Comparison of ENCODE assay signal across 8 cellular contexts in genomic region chr12:100827901-100828520, GRCh38. TPM values are rescaled to one million over a fixed set of nuclear protein-coding genes. Genes with fewer than 3 reads are reported as not detected.
A peak's percentile ranks its signal among the peaks of the same experiment; 100 is the strongest.
DNase-seq lines count a peak whose midpoint lies in the region; ATAC-seq and TF ChIP-seq lines count a peak whose summit lies in the region.

No MANE protein-coding gene starts in this region.

- H3K9ac ChIP-seq in SK-N-SH, result no peak overlapping the region

- 54% methylated on average over 4 of the region's 4 CpGs for WGBS in right cardiac atrium
- 32% methylated on average over 4 of the region's 4 CpGs for WGBS in SK-N-SH (ENCODE audit: low lambda C conversion rate)

- H3K27ac ChIP-seq in cardiac muscle cell (no peak overlapping the region), right cardiac atrium (ENCODE audit: low read length) (no peak overlapping the region), SK-N-SH (ENCODE audit: low read depth in 2 of 2, low read length in 1 of 2) (no peak overlapping the region)

- H3K27me3 Mint-ChIP-seq in activated naive CD4-positive, alpha-beta T cell treated with anti-CD3 and anti-CD28 coated beads, Interleukin-2, amount 10 ng/mL, durations not matched to agents 7 days and 5 days, result no peaks in the 10 kb centered on the region
- H3K27me3 Mint-ChIP-seq in natural killer cell (ENCODE audit: low read depth in 2 of 2), result no peaks in the 10 kb centered on the region

- H3K4me3 ChIP-seq in cardiac muscle cell (no peak overlapping the region), right cardiac atrium (ENCODE audit: low read length) (no peak overlapping the region), LNCaP clone FGC (ENCODE audit: low read depth, low read length) (no peak overlapping the region), SK-N-SH (ENCODE audit: low read depth in 2 of 2, low read length in 1 of 2) (no peak overlapping the region; a peak in 1 of 4 replicates)

- H3K9me3 Mint-ChIP-seq in activated naive CD4-positive, alpha-beta T cell treated with anti-CD3 and anti-CD28 coated beads, Interleukin-2, amount 10 ng/mL, durations not matched to agents 7 days and 5 days, result no peaks in the 10 kb centered on the region
- H3K9me3 Mint-ChIP-seq in natural killer cell, result peaks cover 5 to 6% of the 10 kb centered on the region in 2 donors

- TF ChIP-seq EP300 in SK-N-SH (IDR thresholded peaks at IDR 0.05; ENCODE audit: borderline replicate concordance in 1 of 2, low read depth in 1 of 2, low read length in 1 of 2), result no peak

- intact Hi-C loops in right cardiac atrium (cut with DNase I) (no loop called here), natural killer cell (cut with micrococcal nuclease) (no loop called here)

- ATAC-seq in right cardiac atrium (no peak), natural killer cell (no peak)

- H3K27ac Mint-ChIP-seq in activated naive CD4-positive, alpha-beta T cell treated with anti-CD3 and anti-CD28 coated beads, Interleukin-2, amount 10 ng/mL, durations not matched to agents 7 days and 5 days, result no peak overlapping the region
- no peak overlapping the region for H3K27ac Mint-ChIP-seq in natural killer cell

- H3K4me1 ChIP-seq in cardiac muscle cell (ENCODE audit: low read depth), result no peaks in the 10 kb centered on the region
- H3K4me1 ChIP-seq in right cardiac atrium (ENCODE audit: control insufficient read depth, insufficient read depth, low read length), result no peaks in the 10 kb centered on the region
- no peaks in the 10 kb centered on the region; a peak in 1 of 4 replicates for H3K4me1 ChIP-seq in SK-N-SH (ENCODE audit: control insufficient read depth in 1 of 2, insufficient read depth in 2 of 2, low read depth in 1 of 2, low read length in 1 of 2)

- TF ChIP-seq CTCF in cardiac muscle cell (IDR thresholded peaks at IDR 0.05; ENCODE audit: low read depth, low read length) (peak; percentile 81), LNCaP clone FGC (IDR thresholded peaks at IDR 0.05; ENCODE audit: control insufficient read depth, extremely low read depth, insufficient read depth) (peak; percentile 81), SK-N-SH (IDR thresholded peaks at IDR 0.05) (peak; percentile 84), natural killer cell (IDR thresholded peaks at IDR 0.05) (no peak)

- POLR2A ChIA-PET in SK-N-SH (lab: Yijun Ruan, JAX), result no interaction called here

- no peak overlapping the region for H3K4me3 Mint-ChIP-seq in activated naive CD4-positive, alpha-beta T cell treated with anti-CD3 and anti-CD28 coated beads, Interleukin-2, amount 10 ng/mL, durations not matched to agents 7 days and 5 days
- H3K4me3 Mint-ChIP-seq in natural killer cell, result no peak overlapping the region

- CTCF ChIA-PET in SK-N-SH (lab: Yijun Ruan, JAX), result no interaction called here
- CTCF ChIA-PET in activated naive CD4-positive, alpha-beta T cell treated with anti-CD3 and anti-CD28 coated beads, Interleukin-2, amount 10 ng/mL, durations not matched to agents 7 days and 5 days (lab: Charles Lee), result interaction anchor here (1.1 to 1.4 kb wide), 3 partner anchors 219 to 496 kb away, joined by 3 to 4 read pairs (median 4); no protein-coding TSS in a partner anchor

- no peaks in the 10 kb centered on the region for H4K20me1 ChIP-seq in SK-N-SH (ENCODE audit: insufficient read depth)

- peak; percentile 76 for TF ChIP-seq RAD21 in SK-N-SH (IDR thresholded peaks at IDR 0.05; ENCODE audit: low read length)

- H3K4me1 Mint-ChIP-seq in activated naive CD4-positive, alpha-beta T cell treated with anti-CD3 and anti-CD28 coated beads, Interleukin-2, amount 10 ng/mL, durations not matched to agents 7 days and 5 days, result no peaks in the 10 kb centered on the region
- H3K4me1 Mint-ChIP-seq in natural killer cell, result no peaks in the 10 kb centered on the region

- H3F3A ChIP-seq in SK-N-SH (replicated peaks; ENCODE audit: insufficient read depth), result peaks cover 22% of the 10 kb centered on the region

- no peaks in the 10 kb centered on the region for H3K36me3 Mint-ChIP-seq in activated naive CD4-positive, alpha-beta T cell treated with anti-CD3 and anti-CD28 coated beads, Interleukin-2, amount 10 ng/mL, durations not matched to agents 7 days and 5 days
- no peaks in the 10 kb centered on the region for H3K36me3 Mint-ChIP-seq in natural killer cell

- no peak overlapping the region for H3K4me2 ChIP-seq in SK-N-SH

- H3K9me2 ChIP-seq in SK-N-SH, result no peaks in the 10 kb centered on the region

- no peaks in the 10 kb centered on the region for H3K9me3 ChIP-seq in cardiac muscle cell (ENCODE audit: low read depth)
- H3K9me3 ChIP-seq in right cardiac atrium (ENCODE audit: control insufficient read depth, low read length), result no peaks in the 10 kb centered on the region
- H3K9me3 ChIP-seq in SK-N-SH, result no peaks in the 10 kb centered on the region

- DNase-seq in cardiac muscle cell (ENCODE audit: low read depth in 1 of 2, low spot score in 1 of 2) (peak; percentile 60 to 67), right cardiac atrium (no peak), LNCaP clone FGC (ENCODE audit: low read depth) (peak; percentile 14), SK-N-SH (peak; percentile 10), iPS-NIHi7 (ENCODE audit: extremely low spot score) (peak; percentile 49), NCI-H1048 (lab: John Stamatoyannopoulos, UW) (no peak), natural killer cell (no peak)
- no peak for DNase-seq in activated naive CD4-positive, alpha-beta T cell treated with anti-CD3 and anti-CD28 coated beads, Interleukin-2, amount 10 ng/mL, durations not matched to agents 7 days and 5 days

- H3K79me2 ChIP-seq in SK-N-SH (ENCODE audit: insufficient read depth), result peaks cover 8% of the 10 kb centered on the region; the same call in 1 of the 2 replicates

- no peak overlapping the region for H2AFZ ChIP-seq in SK-N-SH (ENCODE audit: low read depth)

- H3K27me3 ChIP-seq in cardiac muscle cell, result no peaks in the 10 kb centered on the region
- H3K27me3 ChIP-seq in right cardiac atrium (ENCODE audit: control insufficient read depth, insufficient read depth), result no peaks in the 10 kb centered on the region
- no peaks in the 10 kb centered on the region for H3K27me3 ChIP-seq in SK-N-SH (ENCODE audit: insufficient read depth)

- H3K36me3 ChIP-seq in cardiac muscle cell (no peaks in the 10 kb centered on the region), SK-N-SH (replicated peaks in 1 of 2; ENCODE audit: control insufficient read depth in 1 of 2, insufficient read depth in 2 of 2, low read length in 1 of 2) (no peaks in the 10 kb centered on the region)

TF ChIP-seq in SK-N-SH, 30 proteins besides CTCF, POLR2A, EP300 and RAD21:
- TF ChIP-seq IRF3 (IDR thresholded peaks at IDR 0.05; ENCODE audit: low read depth, low read length) (no peak), SMC3 (IDR thresholded peaks at IDR 0.05; ENCODE audit: low read depth, low read length) (peak; percentile 63), NFIC (IDR thresholded peaks at IDR 0.05; ENCODE audit: borderline replicate concordance) (no peak), JUND (IDR thresholded peaks at IDR 0.05) (no peak), MXI1 (IDR thresholded peaks at IDR 0.05; ENCODE audit: low read depth, low read length) (no peak)

RNA-seq across cellular contexts. Expression of gene ANO4, which starts 33.4 kb away (rescaled TPM):
- total RNA-seq in cardiac muscle cell (0.33 and 0.95 TPM in 2 replicates), right cardiac atrium (under 1 TPM in 3 of 4 donors, not detected in 1; 0.29 to 0.89 (median 0.29) TPM), natural killer cell (not detected)
- polyA plus RNA-seq in cardiac muscle cell (0.92 and 1.00 TPM in 2 replicates), right cardiac atrium (0.23 TPM), SK-N-SH (2012; rRNA removed) (9.4 and 14.1 TPM in 2 replicates)
- 12.0 and 12.1 TPM in 2 replicates for polyA plus RNA-seq in SK-N-SH (2012; cell fraction: cytosol; rRNA removed)
- polyA plus RNA-seq in SK-N-SH (2012; cell fraction: nucleus; rRNA removed), result 9.1 and 18.5 TPM in 2 replicates

Comparison
In these comparisons a context has a peak if more than half of its experiments do, and no peak if none do; other contexts are left out.
1. DNase-seq: peak in cardiac muscle cell (2 of 2), LNCaP clone FGC (single experiment), SK-N-SH (single experiment) and iPS-NIHi7 (single experiment); none in right cardiac atrium (0 of 3), NCI-H1048 (single experiment), activated naive CD4-positive, alpha-beta T cell treated with anti-CD3 and anti-CD28 coated beads, Interleukin-2, amount 10 ng/mL, durations not matched to agents 7 days and 5 days (single experiment) and natural killer cell (single experiment).